In the genomic region with DNA sequence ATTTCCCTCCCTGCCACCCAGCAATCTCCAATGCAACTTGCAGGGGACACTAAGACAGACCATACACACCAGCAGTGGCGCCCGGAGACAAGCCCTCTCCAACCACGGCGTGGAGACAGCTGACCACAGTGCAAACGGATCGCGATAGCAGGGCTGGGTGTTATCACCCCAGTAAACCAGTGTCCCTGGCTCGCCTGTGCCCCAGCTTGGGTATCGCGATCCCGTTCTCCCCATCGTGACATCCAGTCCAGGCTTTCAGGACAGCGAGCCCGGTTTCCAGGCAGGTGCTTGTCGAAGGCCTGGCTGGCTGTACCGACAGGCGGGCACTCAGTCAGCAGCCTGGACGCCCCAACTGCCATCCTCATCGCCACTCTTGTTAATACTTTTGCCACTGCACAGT, we compare ENCODE assay signal across 24 cellular contexts. TPM values are rescaled to one million over a fixed set of nuclear protein-coding genes. Genes with fewer than 3 reads are reported as not detected.
"Had no signal": no experiment of that assay in that cellular context is flagged by ENCODE, and none has a peak within 500 bp of the region (broad histone marks: within the 10 kb centered on the region; RNA-seq: fewer than 3 reads in every experiment).

No MANE protein-coding gene starts in this region.

- H3K36me3 ChIP-seq: brain microvascular endothelial cell, cardiac muscle cell had no signal

- H3K36me3 Mint-ChIP-seq: activated naive CD8-positive, alpha-beta T cell treated with anti-CD3 and anti-CD28 coated beads for 36 hours had no signal

- H3K27me3 ChIP-seq: brain microvascular endothelial cell had no signal

- H3K9me3 Mint-ChIP-seq: activated naive CD4-positive, alpha-beta T cell treated with anti-CD3 and anti-CD28 coated beads for 36 hours; activated naive CD8-positive, alpha-beta T cell treated with anti-CD3 and anti-CD28 coated beads for 36 hours had no signal

- H3K4me3 Mint-ChIP-seq: activated CD4-positive, alpha-beta memory T cell treated with anti-CD3 and anti-CD28 coated beads, Interleukin-2, amount 10 ng/mL, durations not matched to agents 7 days and 5 days; activated naive CD4-positive, alpha-beta T cell treated with anti-CD3 and anti-CD28 coated beads for 36 hours; activated naive CD8-positive, alpha-beta T cell treated with anti-CD3 and anti-CD28 coated beads for 36 hours; activated T-helper 17 cell treated with anti-CD3 and anti-CD28 coated beads, Interleukin-2, amount 50 U/mL, for 72 hours; T-helper 1 cell treated with Interleukin-12 subunit alpha and Interleukin-12 subunit beta and Interleukin-4 antibody, amounts not matched to agents 30 μg/mL and 1 μg/mL, for 36 hours had no signal

- ATAC-seq: activated T-helper 17 cell treated with anti-CD3 and anti-CD28 coated beads, Interleukin-2, amount 50 U/mL, for 72 hours; PC-3 had no signal

- DNase-seq: activated CD4-positive, alpha-beta memory T cell treated with anti-CD3 and anti-CD28 coated beads, Interleukin-2, amount 10 ng/mL, durations not matched to agents 7 days and 5 days; activated CD4-positive, alpha-beta T cell treated with anti-CD3 and anti-CD28 coated beads, Interleukin-2, amount 50 U/mL, for 1 hour; activated CD4-positive, CD25-positive, alpha-beta regulatory T cell; activated gamma-delta T cell; activated naive CD4-positive, alpha-beta T cell treated with anti-CD3 and anti-CD28 coated beads for 36 hours; activated naive CD8-positive, alpha-beta T cell treated with anti-CD3 and anti-CD28 coated beads for 36 hours; activated T-cell treated with anti-CD3 and anti-CD28 coated beads for 4 hours; activated T-cell treated with anti-CD3 and anti-CD28 coated beads, Interleukin-2, amount 50 U/mL, for 48 hours; brain microvascular endothelial cell; Kasumi-1; NCI-H1048; NCI-H1417 treated with DMSO at 0.1 percent for 48 hours; NCI-H187; NCI-H2081; NCI-H446; NCI-H524; PC-3; SHP77 treated with DMSO at 0.1 percent for 48 hours had no signal

- H3K27ac ChIP-seq: brain microvascular endothelial cell, cardiac muscle cell had no signal

- H3K4me3 ChIP-seq: cardiac muscle cell had no signal

- H3K27ac Mint-ChIP-seq: activated CD4-positive, alpha-beta memory T cell treated with anti-CD3 and anti-CD28 coated beads, Interleukin-2, amount 10 ng/mL, durations not matched to agents 7 days and 5 days; activated naive CD4-positive, alpha-beta T cell treated with anti-CD3 and anti-CD28 coated beads for 36 hours; activated naive CD8-positive, alpha-beta T cell treated with anti-CD3 and anti-CD28 coated beads for 36 hours; activated T-helper 17 cell treated with anti-CD3 and anti-CD28 coated beads, Interleukin-2, amount 50 U/mL, for 72 hours; T-helper 1 cell treated with Interleukin-12 subunit alpha and Interleukin-12 subunit beta and Interleukin-4 antibody, amounts not matched to agents 30 μg/mL and 1 μg/mL, for 36 hours had no signal

RNA-seq across cellular contexts. Expression of gene NANOS2, which starts 20.7 kb away (rescaled TPM):
- total RNA-seq: activated CD4-positive, alpha-beta memory T cell treated with anti-CD3 and anti-CD28 coated beads, Interleukin-2, amount 10 ng/mL, durations not matched to agents 7 days and 5 days; activated CD8-positive, alpha-beta memory T cell treated with anti-CD3 and anti-CD28 coated beads for 36 hours; activated naive CD4-positive, alpha-beta T cell treated with anti-CD3 and anti-CD28 coated beads for 36 hours; activated naive CD8-positive, alpha-beta T cell treated with anti-CD3 and anti-CD28 coated beads for 36 hours; activated T-helper 17 cell treated with anti-CD3 and anti-CD28 coated beads, Interleukin-2, amount 50 U/mL, for 72 hours; cardiac muscle cell; PC-3; SK-MEL-5 had no signal
- polyA plus RNA-seq: adipose tissue, cardiac muscle cell had no signal

RNA-seq across cellular contexts. Expression of gene NOVA2, which starts 38.4 kb away (rescaled TPM):
- total RNA-seq: activated CD8-positive, alpha-beta memory T cell treated with anti-CD3 and anti-CD28 coated beads for 36 hours; activated naive CD4-positive, alpha-beta T cell treated with anti-CD3 and anti-CD28 coated beads for 36 hours; activated naive CD8-positive, alpha-beta T cell treated with anti-CD3 and anti-CD28 coated beads for 36 hours; PC-3 had no signal
